In the genomic region with DNA sequence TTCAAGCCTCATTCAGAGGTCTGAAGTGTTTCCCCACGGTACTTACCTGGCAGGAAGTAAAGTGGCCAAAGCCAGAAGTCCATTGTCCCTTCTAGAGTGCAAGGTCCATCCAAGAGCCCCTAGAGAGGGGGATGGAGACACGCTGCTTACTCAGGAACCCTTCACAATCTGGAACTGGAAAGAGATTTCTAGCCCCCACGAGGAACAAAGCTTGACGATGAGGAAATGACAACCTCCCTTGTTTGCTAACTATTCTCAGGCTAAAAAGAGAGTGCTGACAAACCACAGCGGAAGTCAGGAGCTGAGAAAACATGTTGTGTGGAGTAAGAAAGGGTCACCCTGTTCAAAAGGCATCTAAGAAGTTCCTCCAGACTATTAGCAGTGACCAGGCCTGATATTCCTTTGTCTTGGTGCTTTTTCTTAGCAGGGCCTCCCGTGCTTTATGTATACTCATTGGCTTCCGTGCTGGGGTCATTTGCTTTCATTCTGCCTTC, we compare ENCODE assay signal across 9 cellular contexts. TPM values are rescaled to one million over a fixed set of nuclear protein-coding genes. Genes with fewer than 3 reads are reported as not detected.
DNase-seq lines count a peak whose midpoint lies in the region; ATAC-seq, FAIRE-seq and TF ChIP-seq lines count a peak whose summit lies in the region.
"Had no signal": no experiment of that assay in that cellular context is flagged by ENCODE, and none has a peak within 500 bp of the region (broad histone marks: within the 10 kb centered on the region; RNA-seq: fewer than 3 reads in every experiment).

A gene with protein sequence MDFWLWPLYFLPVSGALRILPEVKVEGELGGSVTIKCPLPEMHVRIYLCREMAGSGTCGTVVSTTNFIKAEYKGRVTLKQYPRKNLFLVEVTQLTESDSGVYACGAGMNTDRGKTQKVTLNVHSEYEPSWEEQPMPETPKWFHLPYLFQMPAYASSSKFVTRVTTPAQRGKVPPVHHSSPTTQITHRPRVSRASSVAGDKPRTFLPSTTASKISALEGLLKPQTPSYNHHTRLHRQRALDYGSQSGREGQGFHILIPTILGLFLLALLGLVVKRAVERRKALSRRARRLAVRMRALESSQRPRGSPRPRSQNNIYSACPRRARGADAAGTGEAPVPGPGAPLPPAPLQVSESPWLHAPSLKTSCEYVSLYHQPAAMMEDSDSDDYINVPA (minus strand): TSS at position 170 of the 494 bp plus-strand sequence. CDS start 87 bp downstream, at position 83.

- H3K27me3 ChIP-seq in OCI-LY3 (ENCODE audit: low read depth, low read length), result no peaks in the 10 kb centered on the region
- H3K27me3 ChIP-seq in thymus (ENCODE audit: control insufficient read depth, insufficient read depth), result no peaks in the 10 kb centered on the region

- 2% methylated on average over 7 of the region's 7 CpGs for WGBS in thymus

- H3K4me3 ChIP-seq in OCI-LY3 (ENCODE audit: low read length), result peak within 1 kb of the TSS; percentile 73
- H3K4me3 ChIP-seq in thymus (ENCODE audit: low read length), result peak within 1 kb of the TSS; percentile 60

- DNase-seq in activated naive CD8-positive, alpha-beta T cell treated with anti-CD3 and anti-CD28 coated beads for 36 hours, result no peak
- no peak for DNase-seq in activated naive CD8-positive, alpha-beta T cell treated with anti-CD3 and anti-CD28 coated beads, Interleukin-2, amount 50 U/mL, for 24 hours
- DNase-seq in effector memory CD8-positive, alpha-beta T cell, result peak; percentile 39 to 49 (median 41)
- DNase-seq in hepatic stellate cell (ENCODE audit: low spot score), result no peak
- no peak for DNase-seq in frontal cortex (ENCODE audit: low spot score in 2 of 2)

- H3K9me3 ChIP-seq in OCI-LY3 (ENCODE audit: insufficient read depth, low read length) (no peaks in the 10 kb centered on the region), thymus (ENCODE audit: control insufficient read depth) (no peaks in the 10 kb centered on the region)

- FAIRE-seq in frontal cortex (lab: Jason Lieb, UNC), result no peak

- H3K79me2 ChIP-seq in OCI-LY3 (ENCODE audit: low read length), result peaks cover 18% of the 10 kb centered on the region

- no peaks in the 10 kb centered on the region for H3K9me3 Mint-ChIP-seq in activated naive CD8-positive, alpha-beta T cell treated with anti-CD3 and anti-CD28 coated beads for 36 hours
- no peaks in the 10 kb centered on the region for H3K9me3 Mint-ChIP-seq in activated naive CD8-positive, alpha-beta T cell treated with anti-CD3 and anti-CD28 coated beads, Interleukin-2, amount 50 U/mL, for 24 hours
- H3K9me3 Mint-ChIP-seq in effector memory CD8-positive, alpha-beta T cell, result no peaks in the 10 kb centered on the region

- H3K4me1 ChIP-seq in OCI-LY3 (ENCODE audit: low read length) (peaks cover 64% of the 10 kb centered on the region), thymus (ENCODE audit: control insufficient read depth, insufficient read depth, low read length) (peaks cover 41% of the 10 kb centered on the region)

- H3K4me2 ChIP-seq in OCI-LY3 (ENCODE audit: low read length), result peak within 1 kb of the TSS; percentile 90

- H3K27ac Mint-ChIP-seq in activated naive CD8-positive, alpha-beta T cell treated with anti-CD3 and anti-CD28 coated beads for 36 hours, result no peak within 1 kb of the TSS
- H3K27ac Mint-ChIP-seq in activated naive CD8-positive, alpha-beta T cell treated with anti-CD3 and anti-CD28 coated beads, Interleukin-2, amount 50 U/mL, for 24 hours, result no peak within 1 kb of the TSS
- H3K27ac Mint-ChIP-seq in effector memory CD8-positive, alpha-beta T cell, result no peak within 1 kb of the TSS

- no peak within 1 kb of the TSS for H3K4me3 Mint-ChIP-seq in activated naive CD8-positive, alpha-beta T cell treated with anti-CD3 and anti-CD28 coated beads for 36 hours
- no peak within 1 kb of the TSS for H3K4me3 Mint-ChIP-seq in activated naive CD8-positive, alpha-beta T cell treated with anti-CD3 and anti-CD28 coated beads, Interleukin-2, amount 50 U/mL, for 24 hours
- H3K4me3 Mint-ChIP-seq in effector memory CD8-positive, alpha-beta T cell, result no peak within 1 kb of the TSS

- H3K4me1 Mint-ChIP-seq in activated naive CD8-positive, alpha-beta T cell treated with anti-CD3 and anti-CD28 coated beads for 36 hours, result peaks cover 38% of the 10 kb centered on the region
- H3K4me1 Mint-ChIP-seq in activated naive CD8-positive, alpha-beta T cell treated with anti-CD3 and anti-CD28 coated beads, Interleukin-2, amount 50 U/mL, for 24 hours, result peaks cover 33% of the 10 kb centered on the region
- peaks cover 31 to 33% of the 10 kb centered on the region in 2 donors for H3K4me1 Mint-ChIP-seq in effector memory CD8-positive, alpha-beta T cell (ENCODE audit: low read depth in 2 of 2)

- peak within 1 kb of the TSS; percentile 90 for H3K9ac ChIP-seq in OCI-LY3 (ENCODE audit: low read length)

- H3K27ac ChIP-seq in OCI-LY3 (ENCODE audit: low read length) (peak within 1 kb of the TSS; percentile 97), thymus (ENCODE audit: low read depth) (peak within 1 kb of the TSS; percentile 99)

- peak within 1 kb of the TSS; percentile 17 for H2AFZ ChIP-seq in OCI-LY3 (ENCODE audit: low read depth, low read length)

- no peak for ATAC-seq in activated naive CD8-positive, alpha-beta T cell treated with anti-CD3 and anti-CD28 coated beads, Interleukin-2, amount 50 U/mL, for 24 hours
- peak; percentile 44 for ATAC-seq in effector memory CD8-positive, alpha-beta T cell (replicated peaks)
- no peak for ATAC-seq in HG03521 (IDR thresholded peaks at IDR 0.05; ENCODE audit: unreplicated experiment)

- no peaks in the 10 kb centered on the region for H3K27me3 Mint-ChIP-seq in activated naive CD8-positive, alpha-beta T cell treated with anti-CD3 and anti-CD28 coated beads for 36 hours
- no peaks in the 10 kb centered on the region for H3K27me3 Mint-ChIP-seq in activated naive CD8-positive, alpha-beta T cell treated with anti-CD3 and anti-CD28 coated beads, Interleukin-2, amount 50 U/mL, for 24 hours
- H3K27me3 Mint-ChIP-seq in effector memory CD8-positive, alpha-beta T cell, result no peaks in the 10 kb centered on the region

- H3K36me3 ChIP-seq in OCI-LY3 (replicated peaks; ENCODE audit: low read depth, low read length), result no peaks in the 10 kb centered on the region
- H3K36me3 ChIP-seq in thymus (ENCODE audit: control insufficient read depth, insufficient read depth), result no peaks in the 10 kb centered on the region

- no peaks in the 10 kb centered on the region for H4K20me1 ChIP-seq in OCI-LY3 (ENCODE audit: insufficient read depth, low read length)

- no peak for TF ChIP-seq CTCF in OCI-LY3 (IDR thresholded peaks at IDR 0.05; ENCODE audit: low read depth, low read length)

- peaks cover 21% of the 10 kb centered on the region for H3K36me3 Mint-ChIP-seq in activated naive CD8-positive, alpha-beta T cell treated with anti-CD3 and anti-CD28 coated beads for 36 hours
- H3K36me3 Mint-ChIP-seq in activated naive CD8-positive, alpha-beta T cell treated with anti-CD3 and anti-CD28 coated beads, Interleukin-2, amount 50 U/mL, for 24 hours (ENCODE audit: low read depth), result peaks cover 19% of the 10 kb centered on the region
- H3K36me3 Mint-ChIP-seq in effector memory CD8-positive, alpha-beta T cell (ENCODE audit: insufficient read depth), result peaks cover 18% of the 10 kb centered on the region

RNA-seq across cellular contexts. Expression of the gene that starts here (rescaled TPM):
- total RNA-seq in activated naive CD8-positive, alpha-beta T cell treated with anti-CD3 and anti-CD28 coated beads for 36 hours, result 10 to 100 TPM; 42.9 to 45.5 TPM
- polyA plus RNA-seq in thymus, result 59.0 TPM
- total RNA-seq in frontal cortex, result under 0.01 TPM
- total RNA-seq: NCI-H460 had no signal

Comparison
In these comparisons a context has a peak if more than half of its experiments do, and no peak if none do; other contexts are left out.
1. RNA of the gene that starts here (total RNA-seq): 42.9 to 45.5 TPM in activated naive CD8-positive, alpha-beta T cell treated with anti-CD3 and anti-CD28 coated beads for 36 hours; under 0.01 TPM in frontal cortex (single experiment); every median in the first group is over 10 times any median in the second.
2. DNase-seq: peak in effector memory CD8-positive, alpha-beta T cell (3 of 3); none in activated naive CD8-positive, alpha-beta T cell treated with anti-CD3 and anti-CD28 coated beads for 36 hours (single experiment), activated naive CD8-positive, alpha-beta T cell treated with anti-CD3 and anti-CD28 coated beads, Interleukin-2, amount 50 U/mL, for 24 hours (single experiment), hepatic stellate cell (single experiment) and frontal cortex (0 of 2).